8 cellular contexts compared by ENCODE assay signal in the genomic region with DNA sequence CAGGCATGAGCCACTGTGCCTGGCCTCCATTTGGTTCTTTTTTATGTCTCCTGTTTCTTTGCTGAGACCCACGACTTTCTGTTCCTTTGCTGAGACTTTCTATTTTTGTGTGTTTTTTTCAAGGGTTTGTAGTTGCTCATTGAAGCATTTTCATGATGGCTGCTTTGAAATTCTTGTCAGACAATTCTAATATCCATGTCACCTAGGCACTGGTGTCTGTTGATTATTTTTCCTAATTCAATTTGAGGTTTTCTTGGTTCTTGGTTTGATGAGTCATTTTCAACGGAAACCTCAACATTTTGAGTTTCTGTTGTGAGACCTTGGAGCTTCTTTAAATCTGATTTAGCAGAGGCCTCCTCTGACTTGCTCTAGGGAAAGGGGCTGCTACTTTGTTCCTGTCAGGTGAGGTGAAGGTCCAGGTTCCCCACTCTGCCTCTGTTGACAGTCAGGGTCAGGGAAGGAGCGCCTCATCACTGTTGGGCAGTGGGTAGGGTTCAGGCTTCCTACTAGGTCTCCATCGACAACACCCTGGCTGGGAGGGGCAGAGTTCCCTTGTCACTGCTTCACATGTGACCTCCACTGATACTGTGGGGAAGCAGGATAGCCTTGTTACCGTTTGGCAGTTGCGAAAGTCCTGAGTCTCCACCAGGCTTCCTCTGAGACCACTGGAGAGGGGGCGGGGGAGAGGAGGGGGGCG.
DNase-seq lines count a peak whose midpoint lies in the region; ATAC-seq and TF ChIP-seq lines count a peak whose summit lies in the region.

No MANE protein-coding gene starts in this region.

- peak overlapping the region in 3 of 5 donors; percentile 45 to 79 (median 58) for H3K27ac ChIP-seq in stomach

- no peak for TF ChIP-seq EP300 in stomach (IDR thresholded peaks at IDR 0.05)

- no peak for TF ChIP-seq POLR2A in lower leg skin (IDR thresholded peaks at IDR 0.05)
- no peak for TF ChIP-seq POLR2A in stomach (IDR thresholded peaks at IDR 0.05)

- H3K4me3 ChIP-seq in lower leg skin (ENCODE audit: low read depth, poor library complexity, severe bottlenecking) (no peak overlapping the region), stomach (no peak overlapping the region)

- WGBS in lower leg skin, 2 donors: 40 to 44% methylated on average over 6 to 7 of the region's 8 CpGs
- WGBS in stomach, 5 donors: 27 to 35% (median 28%) methylated on average over 5 to 6 of the region's 8 CpGs

- no peaks in the 10 kb centered on the region for H3K27me3 ChIP-seq in stomach

- DNase-seq in ELR (ENCODE audit: low read depth): peak; percentile 80
- peak in 3 of 5 donors; percentile 15 to 92 (median 17) for DNase-seq in T-helper 1 cell
- DNase-seq in astrocyte of the hippocampus (ENCODE audit: low read depth, low spot score): peak; percentile 65
- DNase-seq in lower leg skin (ENCODE audit: low spot score in 2 of 2): peak; percentile 59 to 89
- DNase-seq in stomach: no peak
- DNase-seq in NCI-H2107 (lab: John Stamatoyannopoulos, UW): no peak
- DNase-seq in NCI-H2196 (lab: John Stamatoyannopoulos, UW; ENCODE audit: unreplicated experiment): no peak

- peak; percentile 56 for ATAC-seq in HG03108 (IDR thresholded peaks at IDR 0.05; ENCODE audit: unreplicated experiment)

- no peaks in the 10 kb centered on the region for H3K9me3 ChIP-seq in stomach

- TF ChIP-seq CTCF in lower leg skin (IDR thresholded peaks at IDR 0.05): no peak
- no peak for TF ChIP-seq CTCF in stomach (IDR thresholded peaks at IDR 0.05)

- intact Hi-C loops in lower leg skin (cut with DNase I; ENCODE audit: low total_unique reads) (loop anchor here (10.0 kb wide), 2 partner anchors 68 to 408 kb away; partner anchors contain the start of gene RNF24), stomach (cut with DNase I; ENCODE audit: low total_unique reads) (loop anchor here (10.0 kb wide), 1 partner anchor 68 kb away; the partner anchor contains the start of gene RNF24)

- H3K36me3 ChIP-seq in stomach: no peaks in the 10 kb centered on the region

- peaks cover 6 to 41% (median 17%) of the 10 kb centered on the region in 4 donors for H3K4me1 ChIP-seq in stomach

Comparison
In these comparisons a context has a peak if more than half of its experiments do, and no peak if none do; other contexts are left out.
1. DNase-seq: peak in ELR (single experiment), T-helper 1 cell (3 of 5), astrocyte of the hippocampus (single experiment) and lower leg skin (2 of 2); none in stomach (single experiment), NCI-H2107 (single experiment) and NCI-H2196 (single experiment).